ENCODE assay signal across 10 cellular contexts in genomic region chr5:122180863-122181519, GRCh38. TPM values are rescaled to one million over a fixed set of nuclear protein-coding genes. Genes with fewer than 3 reads are reported as not detected.
DNase-seq lines count a peak whose midpoint lies in the region; ATAC-seq and TF ChIP-seq lines count a peak whose summit lies in the region.
"Had no signal": no experiment of that assay in that cellular context is flagged by ENCODE, and none has a peak within 500 bp of the region (broad histone marks: within the 10 kb centered on the region; RNA-seq: fewer than 3 reads in every experiment).

No MANE protein-coding gene starts in this region.

- peak overlapping the region; percentile 86 for H3K9ac ChIP-seq in adipocyte (ENCODE audit: low read length)

- no peak for TF ChIP-seq CTCF in gastroesophageal sphincter (IDR thresholded peaks at IDR 0.05)
- TF ChIP-seq CTCF in tibial artery (IDR thresholded peaks at IDR 0.05) = no peak

- ATAC-seq in activated T-cell treated with anti-CD3 and anti-CD28 coated beads, Interleukin-2, amount 50 U/mL, for 4 hours = peak; percentile 61 to 65
- ATAC-seq in gastroesophageal sphincter = peak; percentile 66
- ATAC-seq in GM21786 (IDR thresholded peaks at IDR 0.05; ENCODE audit: unreplicated experiment) = no peak

- H3K27ac ChIP-seq in gastroesophageal sphincter = peak overlapping the region; percentile 34 to 77 (median 70)
- H3K27ac ChIP-seq in tibial artery = peak overlapping the region; percentile 57 to 69

- peak overlapping the region; percentile 70 for H3K4me3 ChIP-seq in adipocyte (ENCODE audit: low read length)
- H3K4me3 ChIP-seq in gastroesophageal sphincter = no peak overlapping the region
- no peak overlapping the region for H3K4me3 ChIP-seq in tibial artery
- H3K4me3 ChIP-seq: tibial nerve had no signal

- TF ChIP-seq POLR2A in gastroesophageal sphincter (IDR thresholded peaks at IDR 0.05) = no peak

- H3K27me3 ChIP-seq in adipocyte (replicated peaks; ENCODE audit: control insufficient read depth, insufficient read depth, low read length) = no peaks in the 10 kb centered on the region
- H3K27me3 ChIP-seq in gastroesophageal sphincter = no peaks in the 10 kb centered on the region
- no peaks in the 10 kb centered on the region for H3K27me3 ChIP-seq in tibial artery
- H3K27me3 ChIP-seq: tibial nerve had no signal

- H3K36me3 Mint-ChIP-seq in activated T-cell treated with anti-CD3 and anti-CD28 coated beads, Interleukin-2, amount 50 U/mL, for 4 hours (ENCODE audit: insufficient read depth) = no peaks in the 10 kb centered on the region

- no peak overlapping the region for H3K4me3 Mint-ChIP-seq in activated T-cell treated with anti-CD3 and anti-CD28 coated beads, Interleukin-2, amount 50 U/mL, for 4 hours

- peaks cover 46% of the 10 kb centered on the region for H3K4me1 ChIP-seq in adipocyte (ENCODE audit: control insufficient read depth, insufficient read depth, low read length)
- peaks cover 13 to 40% (median 23%) of the 10 kb centered on the region in 3 donors for H3K4me1 ChIP-seq in gastroesophageal sphincter
- H3K4me1 ChIP-seq in tibial artery = peaks cover 0 to 35% (median 26%) of the 10 kb centered on the region in 4 donors

- 7 to 19% methylated on average over 2 of the region's 2 CpGs for WGBS in gastroesophageal sphincter (ENCODE audit: low coverage in 1 of 2), 2 donors

- TF ChIP-seq EP300 in gastroesophageal sphincter (IDR thresholded peaks at IDR 0.05) = no peak

- intact Hi-C loops in tibial artery (cut with DNase I; ENCODE audit: low total_unique reads) = no loop called here

- H3K36me3 ChIP-seq in adipocyte (ENCODE audit: control insufficient read depth, insufficient read depth, low read length, severe bottlenecking) (no peaks in the 10 kb centered on the region), gastroesophageal sphincter (no peaks in the 10 kb centered on the region), tibial artery (no peaks in the 10 kb centered on the region)
- H3K36me3 ChIP-seq: tibial nerve had no signal

- no peaks in the 10 kb centered on the region for H3K9me3 ChIP-seq in adipocyte (ENCODE audit: control insufficient read depth, low read length)
- no peaks in the 10 kb centered on the region for H3K9me3 ChIP-seq in gastroesophageal sphincter
- H3K9me3 ChIP-seq in tibial artery = no peaks in the 10 kb centered on the region
- H3K9me3 ChIP-seq: tibial nerve had no signal

- peaks cover 7% of the 10 kb centered on the region for H3K27me3 Mint-ChIP-seq in activated T-cell treated with anti-CD3 and anti-CD28 coated beads, Interleukin-2, amount 50 U/mL, for 4 hours (ENCODE audit: low read depth)

- no peaks in the 10 kb centered on the region for H3K9me3 Mint-ChIP-seq in activated T-cell treated with anti-CD3 and anti-CD28 coated beads, Interleukin-2, amount 50 U/mL, for 4 hours

- no peak for DNase-seq in activated T-cell treated with anti-CD3 and anti-CD28 coated beads, Interleukin-2, amount 50 U/mL, for 4 hours
- no peak for DNase-seq in activated T-cell treated with anti-CD3 and anti-CD28 coated beads, Interleukin-2, amount 50 U/mL, for 48 hours
- DNase-seq in adipocyte (ENCODE audit: low read depth) = peak; percentile 86
- no peak for DNase-seq in tibial artery
- no peak for DNase-seq in DMS53 treated with DMSO at 0.1 percent for 48 hours (lab: John Stamatoyannopoulos, UW; ENCODE audit: unreplicated experiment)
- DNase-seq in mucosa of gallbladder (ENCODE audit: low spot score) = no peak
- DNase-seq: activated gamma-delta T cell had no signal

- H3K4me1 Mint-ChIP-seq in activated T-cell treated with anti-CD3 and anti-CD28 coated beads, Interleukin-2, amount 50 U/mL, for 4 hours (ENCODE audit: low read depth) = peaks cover 4% of the 10 kb centered on the region

RNA-seq across cellular contexts. Expression of gene ZNF474, which starts 51.6 kb away (rescaled TPM):
- total RNA-seq in activated T-cell treated with anti-CD3 and anti-CD28 coated beads, Interleukin-2, amount 50 U/mL, for 4 hours = under 1 TPM in 2 of 3 donors, not detected in 1; 0.25 to 0.40 TPM
- total RNA-seq in gastroesophageal sphincter (1 to 10 TPM in 2 of 4 donors, under 1 TPM in 2; 0.52 to 1.3 (median 1.0) TPM), mucosa of gallbladder (0.29 TPM)
